In the genomic region with DNA sequence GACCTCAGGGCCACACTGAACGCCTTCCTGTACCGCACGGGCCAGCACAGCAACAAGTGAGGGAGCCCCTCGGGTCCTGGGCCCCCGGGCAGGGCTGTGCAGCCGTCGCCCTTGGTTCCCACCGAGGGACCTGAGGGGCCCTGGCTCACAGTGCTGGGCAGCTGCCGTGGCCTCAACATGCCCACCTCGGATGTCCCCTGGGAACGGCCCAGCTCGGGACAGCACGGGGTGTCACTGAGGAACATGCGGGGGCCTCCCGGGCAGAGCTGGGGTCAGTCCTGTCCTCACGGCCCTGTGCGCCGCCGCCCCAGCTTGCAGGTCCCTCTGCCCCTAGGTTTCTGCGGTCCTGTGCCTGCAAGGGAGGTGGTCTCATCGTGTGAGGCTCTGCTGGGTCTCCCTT, we compare ENCODE assay signal across 1 cellular context. TPM values are rescaled to one million over a fixed set of nuclear protein-coding genes. Genes with fewer than 3 reads are reported as not detected.
"Had no signal": no experiment of that assay in that cellular context is flagged by ENCODE, and none has a peak within 500 bp of the region (broad histone marks: within the 10 kb centered on the region; RNA-seq: fewer than 3 reads in every experiment).

No MANE protein-coding gene starts in this region.

RNA-seq across cellular contexts. Expression of a gene that starts 13.9 kb away (rescaled TPM):
- total RNA-seq: activated CD4-positive, alpha-beta T cell treated with anti-CD3 and anti-CD28 coated beads, Interleukin-2, amount 10 ng/mL, durations not matched to agents 24 days and 14 days had no signal
